Comparison of ENCODE assay signal across 16 cellular contexts in the genomic region with DNA sequence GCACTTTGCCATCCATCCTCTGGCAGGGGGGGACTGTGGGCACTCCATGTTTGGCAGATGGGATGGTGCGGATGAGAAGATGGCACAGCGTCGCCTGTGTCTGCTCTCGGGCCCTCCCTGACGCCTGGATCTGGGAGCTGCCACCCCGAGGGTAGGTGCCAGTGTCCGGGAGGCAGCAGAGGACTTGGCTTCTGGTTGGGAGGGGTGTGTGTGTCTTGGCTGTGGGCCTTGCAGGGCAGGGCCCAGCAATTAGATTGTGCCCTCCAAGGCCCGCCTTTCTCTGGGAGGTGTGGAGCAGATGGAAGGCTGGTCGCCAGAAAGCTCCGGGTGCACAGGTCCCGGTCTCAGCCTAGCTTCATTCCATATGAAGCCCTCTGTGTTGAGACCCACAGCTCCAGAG. TPM values are rescaled to one million over a fixed set of nuclear protein-coding genes. Genes with fewer than 3 reads are reported as not detected.
DNase-seq lines count a peak whose midpoint lies in the region; ATAC-seq and TF ChIP-seq lines count a peak whose summit lies in the region.
"Had no signal": no experiment of that assay in that cellular context is flagged by ENCODE, and none has a peak within 500 bp of the region (broad histone marks: within the 10 kb centered on the region; RNA-seq: fewer than 3 reads in every experiment).

No MANE protein-coding gene starts in this region.

- H3K36me3 ChIP-seq in right atrium auricular region: no peaks in the 10 kb centered on the region
- H3K36me3 ChIP-seq in upper lobe of left lung: no peaks in the 10 kb centered on the region
- H3K36me3 ChIP-seq: SJSA1 had no signal

- intact Hi-C loops in left cardiac atrium (cut with DNase I) (no loop called here), right cardiac atrium (cut with DNase I) (no loop called here)

- TF ChIP-seq POLR2A in upper lobe of left lung (IDR thresholded peaks at IDR 0.05): no peak

- no peaks in the 10 kb centered on the region for H3K27me3 ChIP-seq in right atrium auricular region
- no peaks in the 10 kb centered on the region for H3K27me3 ChIP-seq in right cardiac atrium (ENCODE audit: control insufficient read depth, insufficient read depth)
- no peaks in the 10 kb centered on the region for H3K27me3 ChIP-seq in upper lobe of left lung

- DNase-seq in left cardiac atrium: peak; percentile 39
- no peak for DNase-seq in right atrium auricular region (ENCODE audit: low spot score)
- DNase-seq in NCI-H69 (lab: John Stamatoyannopoulos, UW): peak; percentile 56
- peak in 2 of 3 donors; percentile 62 to 72 for DNase-seq in right cardiac atrium
- DNase-seq in upper lobe of left lung: no peak
- DNase-seq in activated CD8-positive, alpha-beta memory T cell treated with anti-CD3 and anti-CD28 coated beads, Interleukin-2, amount 50 U/mL, for 4 hours: no peak
- DNase-seq in activated CD8-positive, alpha-beta memory T cell treated with anti-CD3 and anti-CD28 coated beads, Interleukin-2, amount 50 U/mL, for 48 hours: no peak
- DNase-seq: activated CD4-positive, CD25-positive, alpha-beta regulatory T cell treated with anti-CD3 and anti-CD28 coated beads, Interleukin-2, amount 50 U/mL, for 72 hours; cortex of kidney; kidney; NCI-H774; occipital lobe; stimulated activated CD4-positive, alpha-beta T cell treated with anti-CD3 and anti-CD28 coated beads, Interleukin-1b, Interleukin-23, amount 100 ng/mL, for 48 hours; stimulated activated naive B cell treated with anti-CD40 and anti-IgM and Interleukin-4, amounts not matched to agents 10 μg/mL and 1 μg/mL and 100 μg/mL, for 72 hours had no signal

- H3K4me1 ChIP-seq in right atrium auricular region (peaks cover 0 to 19% of the 10 kb centered on the region in 2 donors), right cardiac atrium (ENCODE audit: control insufficient read depth, insufficient read depth, low read length) (no peaks in the 10 kb centered on the region), upper lobe of left lung (peaks cover 0 to 9% (median 3%) of the 10 kb centered on the region in 4 donors)
- H3K4me1 ChIP-seq: SJSA1 had no signal

- no peak overlapping the region for H3K27ac ChIP-seq in right atrium auricular region
- H3K27ac ChIP-seq in right cardiac atrium (ENCODE audit: low read length): no peak overlapping the region
- H3K27ac ChIP-seq in upper lobe of left lung: peak overlapping the region in 1 of 4 donors; percentile 72
- H3K27ac ChIP-seq: SJSA1 had no signal

- TF ChIP-seq CTCF in right atrium auricular region (IDR thresholded peaks at IDR 0.05) (no peak), upper lobe of left lung (IDR thresholded peaks at IDR 0.05) (no peak)

- H3K9me3 ChIP-seq in right atrium auricular region: no peaks in the 10 kb centered on the region
- no peaks in the 10 kb centered on the region for H3K9me3 ChIP-seq in right cardiac atrium (ENCODE audit: control insufficient read depth, low read length)
- no peaks in the 10 kb centered on the region for H3K9me3 ChIP-seq in upper lobe of left lung
- H3K9me3 ChIP-seq: SJSA1 had no signal

- no peak for TF ChIP-seq EP300 in upper lobe of left lung (IDR thresholded peaks at IDR 0.05)

- ATAC-seq in left cardiac atrium (peak; percentile 39 to 44), right cardiac atrium (peak; percentile 43 to 58), upper lobe of left lung (ENCODE audit: low FRiP score in 2 of 2) (no peak), GM21528 (IDR thresholded peaks at IDR 0.05; ENCODE audit: low FRiP score, unreplicated experiment) (no peak)
- ATAC-seq: stimulated activated naive B cell treated with anti-CD40 and anti-IgM and Interleukin-4, amounts not matched to agents 10 μg/mL and 1 μg/mL and 100 μg/mL, for 72 hours had no signal

- H3K4me3 ChIP-seq in right atrium auricular region (peak overlapping the region in 1 of 2 donors; percentile 2), right cardiac atrium (ENCODE audit: low read length) (no peak overlapping the region), upper lobe of left lung (peak overlapping the region in 3 of 4 donors; percentile 35 to 51 (median 44))
- H3K4me3 ChIP-seq: SJSA1 had no signal

- WGBS in right cardiac atrium: 56% methylated on average over 11 of the region's 11 CpGs
- WGBS in upper lobe of left lung, 2 donors: 59 to 100% methylated on average over 1 to 11 of the region's 11 CpGs

RNA-seq across cellular contexts. Expression of gene RAP1GAP2, which starts 1.4 kb away (rescaled TPM):
- total RNA-seq in left cardiac atrium: 10 to 100 TPM; 49.1 to 57.6 TPM
- 10 to 100 TPM; 22.4 to 32.9 TPM for total RNA-seq in right atrium auricular region
- 10 to 100 TPM; 35.1 to 62.1 (median 51.3) TPM for total RNA-seq in right cardiac atrium
- polyA plus RNA-seq in right cardiac atrium: 29.7 TPM
- total RNA-seq in upper lobe of left lung: 10 to 100 TPM in 5 of 6 donors, 1 to 10 TPM in 1; 6.3 to 19.4 (median 13.6) TPM

RNA-seq across cellular contexts. Expression of gene CCDC92B, which starts 48.2 kb away (rescaled TPM):
- under 1 TPM; 0.06 to 0.13 TPM for total RNA-seq in left cardiac atrium
- total RNA-seq in right atrium auricular region: not detected
- under 1 TPM in 3 of 4 donors, not detected in 1; 0.15 to 0.40 (median 0.26) TPM for total RNA-seq in right cardiac atrium
- polyA plus RNA-seq in right cardiac atrium: 0.20 TPM
- under 1 TPM in 2 of 6 donors, not detected in 4; 0.34 TPM for total RNA-seq in upper lobe of left lung
- total RNA-seq: SJSA1 had no signal

Comparison
In these comparisons a context has a peak if more than half of its experiments do, and no peak if none do; other contexts are left out.
1. DNase-seq: peak in left cardiac atrium (single experiment), NCI-H69 (single experiment) and right cardiac atrium (2 of 3); none in right atrium auricular region (single experiment), upper lobe of left lung (0 of 2), activated CD8-positive, alpha-beta memory T cell treated with anti-CD3 and anti-CD28 coated beads, Interleukin-2, amount 50 U/mL, for 4 hours (single experiment) and activated CD8-positive, alpha-beta memory T cell treated with anti-CD3 and anti-CD28 coated beads, Interleukin-2, amount 50 U/mL, for 48 hours (single experiment).
2. ATAC-seq: peak in left cardiac atrium (2 of 2) and right cardiac atrium (2 of 2); none in upper lobe of left lung (0 of 2) and GM21528 (single experiment).